In the genomic region with DNA sequence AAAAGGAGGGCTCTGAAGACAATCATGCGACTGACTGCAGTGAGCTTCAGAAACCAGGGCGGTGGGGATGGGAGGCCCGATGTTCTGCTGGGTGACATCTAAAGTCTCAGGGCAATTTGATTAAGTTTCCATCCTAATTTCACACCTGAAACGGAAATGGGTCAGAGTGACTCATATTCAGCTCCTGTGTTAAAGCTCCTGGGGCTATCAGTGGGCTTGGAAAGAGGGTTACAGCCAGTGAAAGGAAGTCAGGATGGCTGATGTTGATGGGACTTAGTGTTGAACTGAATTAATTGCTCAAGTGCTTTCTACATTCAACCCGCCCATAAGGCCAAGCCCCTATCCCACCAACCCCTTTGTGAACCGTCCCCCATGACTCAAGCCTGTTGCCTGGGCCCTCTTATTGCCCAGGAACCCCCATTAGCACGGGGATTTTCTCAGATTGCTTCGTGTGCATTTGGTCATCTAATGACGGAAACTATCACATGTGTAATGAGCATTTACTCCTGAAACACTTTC, we compare ENCODE assay signal across 1 cellular context.
TF ChIP-seq lines count a peak whose summit lies in the region.

No MANE protein-coding gene starts in this region.

TF ChIP-seq in GM12878, 131 proteins besides CTCF, POLR2A, EP300 and RAD21 (continued from another document and continues in another):
- TF ChIP-seq, protein P1, sequence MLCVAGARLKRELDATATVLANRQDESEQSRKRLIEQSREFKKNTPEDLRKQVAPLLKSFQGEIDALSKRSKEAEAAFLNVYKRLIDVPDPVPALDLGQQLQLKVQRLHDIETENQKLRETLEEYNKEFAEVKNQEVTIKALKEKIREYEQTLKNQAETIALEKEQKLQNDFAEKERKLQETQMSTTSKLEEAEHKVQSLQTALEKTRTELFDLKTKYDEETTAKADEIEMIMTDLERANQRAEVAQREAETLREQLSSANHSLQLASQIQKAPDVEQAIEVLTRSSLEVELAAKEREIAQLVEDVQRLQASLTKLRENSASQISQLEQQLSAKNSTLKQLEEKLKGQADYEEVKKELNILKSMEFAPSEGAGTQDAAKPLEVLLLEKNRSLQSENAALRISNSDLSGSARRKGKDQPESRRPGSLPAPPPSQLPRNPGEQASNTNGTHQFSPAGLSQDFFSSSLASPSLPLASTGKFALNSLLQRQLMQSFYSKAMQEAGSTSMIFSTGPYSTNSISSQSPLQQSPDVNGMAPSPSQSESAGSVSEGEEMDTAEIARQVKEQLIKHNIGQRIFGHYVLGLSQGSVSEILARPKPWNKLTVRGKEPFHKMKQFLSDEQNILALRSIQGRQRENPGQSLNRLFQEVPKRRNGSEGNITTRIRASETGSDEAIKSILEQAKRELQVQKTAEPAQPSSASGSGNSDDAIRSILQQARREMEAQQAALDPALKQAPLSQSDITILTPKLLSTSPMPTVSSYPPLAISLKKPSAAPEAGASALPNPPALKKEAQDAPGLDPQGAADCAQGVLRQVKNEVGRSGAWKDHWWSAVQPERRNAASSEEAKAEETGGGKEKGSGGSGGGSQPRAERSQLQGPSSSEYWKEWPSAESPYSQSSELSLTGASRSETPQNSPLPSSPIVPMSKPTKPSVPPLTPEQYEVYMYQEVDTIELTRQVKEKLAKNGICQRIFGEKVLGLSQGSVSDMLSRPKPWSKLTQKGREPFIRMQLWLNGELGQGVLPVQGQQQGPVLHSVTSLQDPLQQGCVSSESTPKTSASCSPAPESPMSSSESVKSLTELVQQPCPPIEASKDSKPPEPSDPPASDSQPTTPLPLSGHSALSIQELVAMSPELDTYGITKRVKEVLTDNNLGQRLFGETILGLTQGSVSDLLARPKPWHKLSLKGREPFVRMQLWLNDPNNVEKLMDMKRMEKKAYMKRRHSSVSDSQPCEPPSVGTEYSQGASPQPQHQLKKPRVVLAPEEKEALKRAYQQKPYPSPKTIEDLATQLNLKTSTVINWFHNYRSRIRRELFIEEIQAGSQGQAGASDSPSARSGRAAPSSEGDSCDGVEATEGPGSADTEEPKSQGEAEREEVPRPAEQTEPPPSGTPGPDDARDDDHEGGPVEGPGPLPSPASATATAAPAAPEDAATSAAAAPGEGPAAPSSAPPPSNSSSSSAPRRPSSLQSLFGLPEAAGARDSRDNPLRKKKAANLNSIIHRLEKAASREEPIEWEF (IDR thresholded peaks at IDR 0.05; ENCODE audit: insufficient replicate concordance, low read depth, low read length): peak; percentile 76
- TF ChIP-seq SMARCA5 (IDR thresholded peaks at IDR 0.05) (no peak), DPF2 (IDR thresholded peaks at IDR 0.05) (peak; percentile 95; the same call in 1 of the 2 replicates), RBBP5 (conservative IDR thresholded peaks at IDR 0.05) (no peak), SREBF1 (IDR thresholded peaks at IDR 0.05; ENCODE audit: low read length) (no peak; the same call in 1 of the 2 replicates), SMC3 (IDR thresholded peaks at IDR 0.05; ENCODE audit: borderline replicate concordance, low read length) (peak; percentile 24; the same call in 1 of the 2 replicates), EED (IDR thresholded peaks at IDR 0.05; ENCODE audit: low read depth) (peak; percentile 83), ATF7 (IDR thresholded peaks at IDR 0.05; ENCODE audit: low read depth) (peak; percentile 95), IRF4 (IDR thresholded peaks at IDR 0.05; ENCODE audit: low read depth, low read length) (peak; percentile 82; the same call in 1 of the 2 replicates), PML (IDR thresholded peaks at IDR 0.05; ENCODE audit: low read length) (no peak), CBX5 (IDR thresholded peaks at IDR 0.05; ENCODE audit: low read depth) (peak; percentile 30; the same call in 1 of the 2 replicates), SPI1 (IDR thresholded peaks at IDR 0.05; ENCODE audit: borderline replicate concordance, insufficient read depth, low read depth, low read length) (peak; percentile 58; the same call in 1 of the 2 replicates), SRF (IDR thresholded peaks at IDR 0.05; ENCODE audit: low read depth in 2 of 2, low read length in 2 of 2) (no peak), STAT1 (conservative IDR thresholded peaks at IDR 0.05) (no peak; the same call in 1 of the 2 replicates), PAX5 (IDR thresholded peaks at IDR 0.05; ENCODE audit: borderline replicate concordance, low read depth, low read length) (peak; percentile 76; the same call in 1 of the 2 replicates), ETV6 (conservative IDR thresholded peaks at IDR 0.05 in 1 of 2, IDR thresholded peaks at IDR 0.05 in 1 of 2; ENCODE audit: borderline replicate concordance in 1 of 2, low read depth in 1 of 2) (peak in 1 of 2 experiments; percentile 91; a peak in 2 of 4 replicates), CEBPB (IDR thresholded peaks at IDR 0.05; ENCODE audit: borderline replicate concordance in 1 of 2, low read depth in 2 of 2, low read length in 2 of 2) (no peak), NFYA (IDR thresholded peaks at IDR 0.05; ENCODE audit: borderline replicate concordance, low read depth, low read length) (no peak), ZSCAN29 (IDR thresholded peaks at IDR 0.05) (no peak), ZNF217 (IDR thresholded peaks at IDR 0.05) (peak; percentile 52; the same call in 1 of the 2 replicates), ASH2L (IDR thresholded peaks at IDR 0.05; ENCODE audit: borderline replicate concordance, low read depth) (no peak), ZZZ3 (IDR thresholded peaks at IDR 0.05; ENCODE audit: control insufficient read depth, insufficient read length, low read depth) (no peak), CHD1 (IDR thresholded peaks at IDR 0.05; ENCODE audit: low read depth, low read length) (no peak), FOXK2 (IDR thresholded peaks at IDR 0.05) (no peak; the same call in 1 of the 2 replicates)
- TF ChIP-seq, protein P2, sequence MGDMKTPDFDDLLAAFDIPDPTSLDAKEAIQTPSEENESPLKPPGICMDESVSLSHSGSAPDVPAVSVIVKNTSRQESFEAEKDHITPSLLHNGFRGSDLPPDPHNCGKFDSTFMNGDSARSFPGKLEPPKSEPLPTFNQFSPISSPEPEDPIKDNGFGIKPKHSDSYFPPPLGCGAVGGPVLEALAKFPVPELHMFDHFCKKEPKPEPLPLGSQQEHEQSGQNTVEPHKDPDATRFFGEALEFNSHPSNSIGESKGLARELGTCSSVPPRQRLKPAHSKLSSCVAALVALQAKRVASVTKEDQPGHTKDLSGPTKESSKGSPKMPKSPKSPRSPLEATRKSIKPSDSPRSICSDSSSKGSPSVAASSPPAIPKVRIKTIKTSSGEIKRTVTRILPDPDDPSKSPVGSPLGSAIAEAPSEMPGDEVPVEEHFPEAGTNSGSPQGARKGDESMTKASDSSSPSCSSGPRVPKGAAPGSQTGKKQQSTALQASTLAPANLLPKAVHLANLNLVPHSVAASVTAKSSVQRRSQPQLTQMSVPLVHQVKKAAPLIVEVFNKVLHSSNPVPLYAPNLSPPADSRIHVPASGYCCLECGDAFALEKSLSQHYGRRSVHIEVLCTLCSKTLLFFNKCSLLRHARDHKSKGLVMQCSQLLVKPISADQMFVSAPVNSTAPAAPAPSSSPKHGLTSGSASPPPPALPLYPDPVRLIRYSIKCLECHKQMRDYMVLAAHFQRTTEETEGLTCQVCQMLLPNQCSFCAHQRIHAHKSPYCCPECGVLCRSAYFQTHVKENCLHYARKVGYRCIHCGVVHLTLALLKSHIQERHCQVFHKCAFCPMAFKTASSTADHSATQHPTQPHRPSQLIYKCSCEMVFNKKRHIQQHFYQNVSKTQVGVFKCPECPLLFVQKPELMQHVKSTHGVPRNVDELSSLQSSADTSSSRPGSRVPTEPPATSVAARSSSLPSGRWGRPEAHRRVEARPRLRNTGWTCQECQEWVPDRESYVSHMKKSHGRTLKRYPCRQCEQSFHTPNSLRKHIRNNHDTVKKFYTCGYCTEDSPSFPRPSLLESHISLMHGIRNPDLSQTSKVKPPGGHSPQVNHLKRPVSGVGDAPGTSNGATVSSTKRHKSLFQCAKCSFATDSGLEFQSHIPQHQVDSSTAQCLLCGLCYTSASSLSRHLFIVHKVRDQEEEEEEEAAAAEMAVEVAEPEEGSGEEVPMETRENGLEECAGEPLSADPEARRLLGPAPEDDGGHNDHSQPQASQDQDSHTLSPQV (IDR thresholded peaks at IDR 0.05): no peak; the same call in 1 of the 2 replicates
- TF ChIP-seq, protein P3, sequence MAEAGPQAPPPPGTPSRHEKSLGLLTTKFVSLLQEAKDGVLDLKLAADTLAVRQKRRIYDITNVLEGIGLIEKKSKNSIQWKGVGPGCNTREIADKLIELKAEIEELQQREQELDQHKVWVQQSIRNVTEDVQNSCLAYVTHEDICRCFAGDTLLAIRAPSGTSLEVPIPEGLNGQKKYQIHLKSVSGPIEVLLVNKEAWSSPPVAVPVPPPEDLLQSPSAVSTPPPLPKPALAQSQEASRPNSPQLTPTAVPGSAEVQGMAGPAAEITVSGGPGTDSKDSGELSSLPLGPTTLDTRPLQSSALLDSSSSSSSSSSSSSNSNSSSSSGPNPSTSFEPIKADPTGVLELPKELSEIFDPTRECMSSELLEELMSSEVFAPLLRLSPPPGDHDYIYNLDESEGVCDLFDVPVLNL (IDR thresholded peaks at IDR 0.05; ENCODE audit: low read depth, low read length): no peak
- TF ChIP-seq, protein P4, sequence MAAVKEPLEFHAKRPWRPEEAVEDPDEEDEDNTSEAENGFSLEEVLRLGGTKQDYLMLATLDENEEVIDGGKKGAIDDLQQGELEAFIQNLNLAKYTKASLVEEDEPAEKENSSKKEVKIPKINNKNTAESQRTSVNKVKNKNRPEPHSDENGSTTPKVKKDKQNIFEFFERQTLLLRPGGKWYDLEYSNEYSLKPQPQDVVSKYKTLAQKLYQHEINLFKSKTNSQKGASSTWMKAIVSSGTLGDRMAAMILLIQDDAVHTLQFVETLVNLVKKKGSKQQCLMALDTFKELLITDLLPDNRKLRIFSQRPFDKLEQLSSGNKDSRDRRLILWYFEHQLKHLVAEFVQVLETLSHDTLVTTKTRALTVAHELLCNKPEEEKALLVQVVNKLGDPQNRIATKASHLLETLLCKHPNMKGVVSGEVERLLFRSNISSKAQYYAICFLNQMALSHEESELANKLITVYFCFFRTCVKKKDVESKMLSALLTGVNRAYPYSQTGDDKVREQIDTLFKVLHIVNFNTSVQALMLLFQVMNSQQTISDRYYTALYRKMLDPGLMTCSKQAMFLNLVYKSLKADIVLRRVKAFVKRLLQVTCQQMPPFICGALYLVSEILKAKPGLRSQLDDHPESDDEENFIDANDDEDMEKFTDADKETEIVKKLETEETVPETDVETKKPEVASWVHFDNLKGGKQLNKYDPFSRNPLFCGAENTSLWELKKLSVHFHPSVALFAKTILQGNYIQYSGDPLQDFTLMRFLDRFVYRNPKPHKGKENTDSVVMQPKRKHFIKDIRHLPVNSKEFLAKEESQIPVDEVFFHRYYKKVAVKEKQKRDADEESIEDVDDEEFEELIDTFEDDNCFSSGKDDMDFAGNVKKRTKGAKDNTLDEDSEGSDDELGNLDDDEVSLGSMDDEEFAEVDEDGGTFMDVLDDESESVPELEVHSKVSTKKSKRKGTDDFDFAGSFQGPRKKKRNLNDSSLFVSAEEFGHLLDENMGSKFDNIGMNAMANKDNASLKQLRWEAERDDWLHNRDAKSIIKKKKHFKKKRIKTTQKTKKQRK (IDR thresholded peaks at IDR 0.05; ENCODE audit: low read depth, low read length): no peak
- TF ChIP-seq, protein P5, sequence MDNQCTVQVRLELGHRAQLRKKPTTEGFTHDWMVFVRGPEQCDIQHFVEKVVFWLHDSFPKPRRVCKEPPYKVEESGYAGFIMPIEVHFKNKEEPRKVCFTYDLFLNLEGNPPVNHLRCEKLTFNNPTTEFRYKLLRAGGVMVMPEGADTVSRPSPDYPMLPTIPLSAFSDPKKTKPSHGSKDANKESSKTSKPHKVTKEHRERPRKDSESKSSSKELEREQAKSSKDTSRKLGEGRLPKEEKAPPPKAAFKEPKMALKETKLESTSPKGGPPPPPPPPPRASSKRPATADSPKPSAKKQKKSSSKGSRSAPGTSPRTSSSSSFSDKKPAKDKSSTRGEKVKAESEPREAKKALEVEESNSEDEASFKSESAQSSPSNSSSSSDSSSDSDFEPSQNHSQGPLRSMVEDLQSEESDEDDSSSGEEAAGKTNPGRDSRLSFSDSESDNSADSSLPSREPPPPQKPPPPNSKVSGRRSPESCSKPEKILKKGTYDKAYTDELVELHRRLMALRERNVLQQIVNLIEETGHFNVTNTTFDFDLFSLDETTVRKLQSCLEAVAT (IDR thresholded peaks at IDR 0.05): peak; percentile 47
- TF ChIP-seq, protein P6, sequence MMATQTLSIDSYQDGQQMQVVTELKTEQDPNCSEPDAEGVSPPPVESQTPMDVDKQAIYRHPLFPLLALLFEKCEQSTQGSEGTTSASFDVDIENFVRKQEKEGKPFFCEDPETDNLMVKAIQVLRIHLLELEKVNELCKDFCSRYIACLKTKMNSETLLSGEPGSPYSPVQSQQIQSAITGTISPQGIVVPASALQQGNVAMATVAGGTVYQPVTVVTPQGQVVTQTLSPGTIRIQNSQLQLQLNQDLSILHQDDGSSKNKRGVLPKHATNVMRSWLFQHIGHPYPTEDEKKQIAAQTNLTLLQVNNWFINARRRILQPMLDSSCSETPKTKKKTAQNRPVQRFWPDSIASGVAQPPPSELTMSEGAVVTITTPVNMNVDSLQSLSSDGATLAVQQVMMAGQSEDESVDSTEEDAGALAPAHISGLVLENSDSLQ (IDR thresholded peaks at IDR 0.05): peak; percentile 50
- TF ChIP-seq, protein P7, sequence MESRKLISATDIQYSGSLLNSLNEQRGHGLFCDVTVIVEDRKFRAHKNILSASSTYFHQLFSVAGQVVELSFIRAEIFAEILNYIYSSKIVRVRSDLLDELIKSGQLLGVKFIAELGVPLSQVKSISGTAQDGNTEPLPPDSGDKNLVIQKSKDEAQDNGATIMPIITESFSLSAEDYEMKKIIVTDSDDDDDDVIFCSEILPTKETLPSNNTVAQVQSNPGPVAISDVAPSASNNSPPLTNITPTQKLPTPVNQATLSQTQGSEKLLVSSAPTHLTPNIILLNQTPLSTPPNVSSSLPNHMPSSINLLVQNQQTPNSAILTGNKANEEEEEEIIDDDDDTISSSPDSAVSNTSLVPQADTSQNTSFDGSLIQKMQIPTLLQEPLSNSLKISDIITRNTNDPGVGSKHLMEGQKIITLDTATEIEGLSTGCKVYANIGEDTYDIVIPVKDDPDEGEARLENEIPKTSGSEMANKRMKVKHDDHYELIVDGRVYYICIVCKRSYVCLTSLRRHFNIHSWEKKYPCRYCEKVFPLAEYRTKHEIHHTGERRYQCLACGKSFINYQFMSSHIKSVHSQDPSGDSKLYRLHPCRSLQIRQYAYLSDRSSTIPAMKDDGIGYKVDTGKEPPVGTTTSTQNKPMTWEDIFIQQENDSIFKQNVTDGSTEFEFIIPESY (IDR thresholded peaks at IDR 0.05): no peak
- TF ChIP-seq, protein P8, sequence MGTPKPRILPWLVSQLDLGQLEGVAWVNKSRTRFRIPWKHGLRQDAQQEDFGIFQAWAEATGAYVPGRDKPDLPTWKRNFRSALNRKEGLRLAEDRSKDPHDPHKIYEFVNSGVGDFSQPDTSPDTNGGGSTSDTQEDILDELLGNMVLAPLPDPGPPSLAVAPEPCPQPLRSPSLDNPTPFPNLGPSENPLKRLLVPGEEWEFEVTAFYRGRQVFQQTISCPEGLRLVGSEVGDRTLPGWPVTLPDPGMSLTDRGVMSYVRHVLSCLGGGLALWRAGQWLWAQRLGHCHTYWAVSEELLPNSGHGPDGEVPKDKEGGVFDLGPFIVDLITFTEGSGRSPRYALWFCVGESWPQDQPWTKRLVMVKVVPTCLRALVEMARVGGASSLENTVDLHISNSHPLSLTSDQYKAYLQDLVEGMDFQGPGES (IDR thresholded peaks at IDR 0.05): 0 out of 2 replicates have a peak, but pooled peaks have one; percentile 7
- TF ChIP-seq, protein P9, sequence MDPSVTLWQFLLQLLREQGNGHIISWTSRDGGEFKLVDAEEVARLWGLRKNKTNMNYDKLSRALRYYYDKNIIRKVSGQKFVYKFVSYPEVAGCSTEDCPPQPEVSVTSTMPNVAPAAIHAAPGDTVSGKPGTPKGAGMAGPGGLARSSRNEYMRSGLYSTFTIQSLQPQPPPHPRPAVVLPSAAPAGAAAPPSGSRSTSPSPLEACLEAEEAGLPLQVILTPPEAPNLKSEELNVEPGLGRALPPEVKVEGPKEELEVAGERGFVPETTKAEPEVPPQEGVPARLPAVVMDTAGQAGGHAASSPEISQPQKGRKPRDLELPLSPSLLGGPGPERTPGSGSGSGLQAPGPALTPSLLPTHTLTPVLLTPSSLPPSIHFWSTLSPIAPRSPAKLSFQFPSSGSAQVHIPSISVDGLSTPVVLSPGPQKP (IDR thresholded peaks at IDR 0.05; ENCODE audit: low read depth, low read length): no peak
